ENCODE assay signal across 7 cellular contexts in genomic region chr2:107340955-107341354, GRCh38.
"Had no signal": no experiment of that assay in that cellular context is flagged by ENCODE, and none has a peak within 500 bp of the region (broad histone marks: within the 10 kb centered on the region; RNA-seq: fewer than 3 reads in every experiment).

No MANE protein-coding gene starts in this region.

- H3K4me2 ChIP-seq: GM23338 had no signal

- H3K4me3 ChIP-seq: GM23338, K562 had no signal

- H2AFZ ChIP-seq: GM23338 had no signal

- DNase-seq: H9, HCEC 1CT had no signal

- FAIRE-seq: H1, H54, HTR-8/SVneo, K562 had no signal

- ATAC-seq: GM23338, K562 had no signal
